8 cellular contexts compared by ENCODE assay signal in the genomic region with DNA sequence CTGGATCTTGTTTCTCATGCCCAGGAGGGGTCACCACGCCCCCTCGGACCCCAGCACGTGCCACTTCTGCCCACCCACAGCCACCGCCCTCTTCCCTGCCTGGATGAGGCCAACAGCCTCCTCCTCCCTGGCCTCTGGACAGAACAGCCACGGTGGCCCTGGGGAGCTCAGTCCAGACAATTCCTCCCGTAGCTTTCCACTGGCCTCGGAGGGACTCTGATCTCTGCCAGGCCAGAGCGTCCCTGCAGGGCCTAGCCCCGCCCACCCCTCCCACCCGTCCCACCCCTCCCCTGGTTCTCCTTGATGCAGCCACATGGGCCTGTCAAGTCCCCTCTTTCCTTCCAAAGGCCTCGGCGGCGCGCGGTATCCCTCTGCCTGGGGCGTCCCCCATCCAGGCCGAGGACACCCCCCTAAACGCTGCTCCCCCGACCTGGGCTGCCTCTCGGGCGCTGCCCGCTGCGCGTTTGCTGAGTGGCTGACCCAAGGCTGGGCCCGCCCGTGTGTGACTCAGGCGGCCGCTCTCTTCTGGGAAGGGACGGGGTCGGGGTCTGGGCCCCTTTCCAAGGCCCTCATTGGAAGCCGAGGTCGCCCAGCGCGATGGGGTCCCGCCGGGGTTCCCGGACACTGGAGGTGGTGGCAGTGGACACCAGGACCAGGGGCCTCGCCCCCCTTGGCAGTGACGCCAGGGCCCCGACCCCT. TPM values are rescaled to one million over a fixed set of nuclear protein-coding genes. Genes with fewer than 3 reads are reported as not detected.
DNase-seq lines count a peak whose midpoint lies in the region; ATAC-seq and TF ChIP-seq lines count a peak whose summit lies in the region.

No MANE protein-coding gene starts in this region.

- ATAC-seq in GM19467 (IDR thresholded peaks at IDR 0.05; ENCODE audit: unreplicated experiment), result peak; percentile 6
- ATAC-seq in activated CD8-positive, alpha-beta T cell treated with anti-CD3 and anti-CD28 coated beads, Interleukin-2, amount 10 ng/mL, durations not matched to agents 7 days and 5 days, result peak; percentile 11

- H3K4me1 ChIP-seq in muscle layer of duodenum (ENCODE audit: control insufficient read depth in 1 of 2, insufficient read depth in 2 of 2, low read length in 2 of 2), result peaks cover 3 to 30% of the 10 kb centered on the region in 2 donors

- peak overlapping the region; percentile 70 for H3K4me3 ChIP-seq in Jurkat, Clone E6-1 (ENCODE audit: low read length)
- H3K4me3 ChIP-seq in fibroblast of mammary gland (ENCODE audit: control insufficient read depth, low read depth, low read length), result peak overlapping the region; percentile 72
- H3K4me3 ChIP-seq in muscle layer of duodenum (ENCODE audit: low read depth in 1 of 2, low read length in 2 of 2), result peak overlapping the region; percentile 57 to 93

- TF ChIP-seq CTCF in fibroblast of mammary gland (conservative IDR thresholded peaks at IDR 0.05; ENCODE audit: control insufficient read depth, insufficient read depth, low read depth, low read length), result no peak

- H3K27ac ChIP-seq in muscle layer of duodenum (ENCODE audit: low read length), result peak overlapping the region; percentile 67

- CTCF ChIA-PET in activated CD8-positive, alpha-beta T cell treated with anti-CD3 and anti-CD28 coated beads, Interleukin-2, amount 10 ng/mL, durations not matched to agents 7 days and 5 days (lab: Charles Lee), result interaction anchor here (1.6 kb wide), 1 partner anchor 9 kb away, joined by 4 read pairs; no protein-coding TSS in a partner anchor

- peaks cover 23% of the 10 kb centered on the region for H3K4me1 Mint-ChIP-seq in activated CD8-positive, alpha-beta T cell treated with anti-CD3 and anti-CD28 coated beads, Interleukin-2, amount 10 ng/mL, durations not matched to agents 7 days and 5 days (ENCODE audit: low read depth)

- peak overlapping the region; percentile 68 for H3K4me3 Mint-ChIP-seq in activated CD8-positive, alpha-beta T cell treated with anti-CD3 and anti-CD28 coated beads, Interleukin-2, amount 10 ng/mL, durations not matched to agents 7 days and 5 days

- peak; percentile 26 for DNase-seq in COLO668 (lab: John Stamatoyannopoulos, UW; ENCODE audit: unreplicated experiment)
- DNase-seq in Jurkat, Clone E6-1 (ENCODE audit: low read depth, low spot score), result no peak
- DNase-seq in activated CD8-positive, alpha-beta T cell treated with anti-CD3 and anti-CD28 coated beads, Interleukin-2, amount 10 ng/mL, durations not matched to agents 7 days and 5 days, result no peak
- peak; percentile 66 for DNase-seq in fibroblast of mammary gland (ENCODE audit: low read depth)
- no peak for DNase-seq in effector CD4-positive, alpha-beta T cell
- DNase-seq in activated CD4-positive, CD25-positive, alpha-beta regulatory T cell (lab: John Stamatoyannopoulos, UW), result no peak

- POLR2A ChIA-PET in activated CD8-positive, alpha-beta T cell treated with anti-CD3 and anti-CD28 coated beads, Interleukin-2, amount 10 ng/mL, durations not matched to agents 7 days and 5 days (lab: Charles Lee), result interaction anchor here (1.0 to 2.0 kb wide), 2 partner anchors 11 to 54 kb away, joined by 4 to 5 read pairs; partner anchors contain the start of genes MDH2 and STYXL1

- no peaks in the 10 kb centered on the region for H3K27me3 ChIP-seq in muscle layer of duodenum (ENCODE audit: low read depth, low read length)

- no peak overlapping the region for H3K27ac Mint-ChIP-seq in activated CD8-positive, alpha-beta T cell treated with anti-CD3 and anti-CD28 coated beads, Interleukin-2, amount 10 ng/mL, durations not matched to agents 7 days and 5 days

- no peaks in the 10 kb centered on the region for H3K9me3 Mint-ChIP-seq in activated CD8-positive, alpha-beta T cell treated with anti-CD3 and anti-CD28 coated beads, Interleukin-2, amount 10 ng/mL, durations not matched to agents 7 days and 5 days (ENCODE audit: insufficient read depth)

- H3K9me3 ChIP-seq in muscle layer of duodenum (ENCODE audit: control insufficient read depth in 1 of 2, low read length in 2 of 2), result no peaks in the 10 kb centered on the region

- peaks cover 28% of the 10 kb centered on the region for H3K36me3 Mint-ChIP-seq in activated CD8-positive, alpha-beta T cell treated with anti-CD3 and anti-CD28 coated beads, Interleukin-2, amount 10 ng/mL, durations not matched to agents 7 days and 5 days (ENCODE audit: low read depth)

- H3K27me3 Mint-ChIP-seq in activated CD8-positive, alpha-beta T cell treated with anti-CD3 and anti-CD28 coated beads, Interleukin-2, amount 10 ng/mL, durations not matched to agents 7 days and 5 days (ENCODE audit: low read depth), result no peaks in the 10 kb centered on the region

- peaks cover 0 to 9% of the 10 kb centered on the region in 2 donors for H3K36me3 ChIP-seq in muscle layer of duodenum (ENCODE audit: control insufficient read depth in 1 of 2, insufficient read depth in 2 of 2, low read length in 2 of 2)

RNA-seq across cellular contexts. Expression of gene TMEM120A, which starts 0.6 kb away (rescaled TPM):
- 53.7 TPM for polyA plus RNA-seq in Jurkat, Clone E6-1 (2012; ENCODE audit: insufficient read depth, insufficient read length)
- 10 to 100 TPM; 15.9 to 17.6 TPM for total RNA-seq in activated CD8-positive, alpha-beta T cell treated with anti-CD3 and anti-CD28 coated beads, Interleukin-2, amount 10 ng/mL, durations not matched to agents 7 days and 5 days

RNA-seq across cellular contexts. Expression of gene STYXL1, which starts 54.0 kb away (rescaled TPM):
- 26.5 TPM for polyA plus RNA-seq in Jurkat, Clone E6-1 (2012; ENCODE audit: insufficient read depth, insufficient read length)
- total RNA-seq in activated CD8-positive, alpha-beta T cell treated with anti-CD3 and anti-CD28 coated beads, Interleukin-2, amount 10 ng/mL, durations not matched to agents 7 days and 5 days, result 10 to 100 TPM; 27.2 to 28.2 TPM

RNA-seq across cellular contexts. Expression of gene MDH2, which starts 54.1 kb away (rescaled TPM):
- polyA plus RNA-seq in Jurkat, Clone E6-1 (2012; ENCODE audit: insufficient read depth, insufficient read length), result 341 TPM
- total RNA-seq in activated CD8-positive, alpha-beta T cell treated with anti-CD3 and anti-CD28 coated beads, Interleukin-2, amount 10 ng/mL, durations not matched to agents 7 days and 5 days, result 100 to 1,000 TPM; 148 to 166 TPM

Comparison
In these comparisons a context has a peak if more than half of its experiments do, and no peak if none do; other contexts are left out.
1. DNase-seq: peak in COLO668 (single experiment) and fibroblast of mammary gland (single experiment); none in Jurkat, Clone E6-1 (single experiment), activated CD8-positive, alpha-beta T cell treated with anti-CD3 and anti-CD28 coated beads, Interleukin-2, amount 10 ng/mL, durations not matched to agents 7 days and 5 days (single experiment), effector CD4-positive, alpha-beta T cell (single experiment) and activated CD4-positive, CD25-positive, alpha-beta regulatory T cell (0 of 4).
2. Peak in every context shown above with its lines, with median percentiles within 50 percentile points of each other: H3K4me3 ChIP-seq.